ENCODE assay signal across 26 cellular contexts in genomic region chr7:7815395-7815794, GRCh38.
A peak's percentile ranks its signal among the peaks of the same experiment; 100 is the strongest.
DNase-seq lines count a peak whose midpoint lies in the region; ATAC-seq lines count a peak whose summit lies in the region.
"Had no signal": no experiment of that assay in that cellular context is flagged by ENCODE, and none has a peak within 500 bp of the region (broad histone marks: within the 10 kb centered on the region; RNA-seq: fewer than 3 reads in every experiment).

No MANE protein-coding gene starts in this region.

- no peaks in the 10 kb centered on the region for H3K36me3 ChIP-seq in CD8-positive, alpha-beta memory T cell (ENCODE audit: insufficient read depth, low read length)
- no peaks in the 10 kb centered on the region for H3K36me3 ChIP-seq in naive thymus-derived CD4-positive, alpha-beta T cell (ENCODE audit: control insufficient read depth in 2 of 3, insufficient read depth in 3 of 3, low read length in 3 of 3)

- no peaks in the 10 kb centered on the region for H3K9me3 ChIP-seq in CD8-positive, alpha-beta memory T cell (ENCODE audit: low read length)
- H3K9me3 ChIP-seq in naive thymus-derived CD4-positive, alpha-beta T cell (ENCODE audit: control insufficient read depth in 2 of 3, low read length in 3 of 3) = no peaks in the 10 kb centered on the region
- H3K9me3 ChIP-seq: esophagus muscularis mucosa had no signal

- H3K4me1 ChIP-seq in CD8-positive, alpha-beta memory T cell (ENCODE audit: insufficient read depth, low read length) = peaks cover 26% of the 10 kb centered on the region
- peaks cover 14 to 24% of the 10 kb centered on the region in 2 donors for H3K4me1 ChIP-seq in naive thymus-derived CD4-positive, alpha-beta T cell (ENCODE audit: control insufficient read depth in 2 of 2, insufficient read depth in 2 of 2, low read length in 2 of 2)
- H3K4me1 ChIP-seq: esophagus muscularis mucosa had no signal

- peak overlapping the region; percentile 35 for H3K4me3 Mint-ChIP-seq in T-helper 1 cell treated with Interleukin-12 subunit alpha and Interleukin-12 subunit beta and Interleukin-4 antibody, amounts not matched to agents 30 μg/mL and 1 μg/mL, for 36 hours
- H3K4me3 Mint-ChIP-seq in CD8-positive, alpha-beta memory T cell = peak overlapping the region; percentile 21 to 79 (median 74)
- peak overlapping the region in 1 of 3 donors; percentile 54 for H3K4me3 Mint-ChIP-seq in T-cell
- peak overlapping the region in 6 of 10 donors; percentile 38 to 74 (median 54) for H3K4me3 Mint-ChIP-seq in naive thymus-derived CD4-positive, alpha-beta T cell
- H3K4me3 Mint-ChIP-seq: activated naive CD8-positive, alpha-beta T cell treated with anti-CD3 and anti-CD28 coated beads for 36 hours; brain; GM23338 had no signal

- no peaks in the 10 kb centered on the region for H3K27me3 ChIP-seq in CD8-positive, alpha-beta memory T cell (ENCODE audit: insufficient read depth, low read length, poor library complexity, severe bottlenecking)
- no peaks in the 10 kb centered on the region for H3K27me3 ChIP-seq in naive thymus-derived CD4-positive, alpha-beta T cell (ENCODE audit: control insufficient read depth in 2 of 2, insufficient read depth in 2 of 2, low read length in 2 of 2)
- H3K27me3 ChIP-seq: esophagus muscularis mucosa had no signal

- DNase-seq in T-helper 1 cell = no peak
- DNase-seq in CD8-positive, alpha-beta memory T cell = no peak
- DNase-seq in T-cell = no peak
- DNase-seq in naive thymus-derived CD4-positive, alpha-beta T cell = no peak
- no peak for DNase-seq in stimulated activated CD4-positive, alpha-beta T cell treated with anti-CD3 and anti-CD28 coated beads, Interleukin-15, amount 100 ng/mL, for 24 hours
- DNase-seq: activated naive CD8-positive, alpha-beta T cell treated with anti-CD3 and anti-CD28 coated beads for 36 hours; kidney; NCI-H1105; NCI-H2029 treated with DMSO at 0.1 percent for 48 hours; NCI-H226; NCI-H774; occipital lobe; PC-3; SHP77; stimulated activated CD4-positive, alpha-beta T cell treated with anti-CD3 and anti-CD28 coated beads, Interleukin-4, amount 100 ng/mL, for 1 hour; stimulated activated naive CD8-positive, alpha-beta T cell treated with anti-CD3 and anti-CD28 coated beads, Interleukin-15, Interleukin-2, amounts not matched to agents 100 U/mL and 50 U/mL, for 24 hours had no signal

- H3K4me1 Mint-ChIP-seq in T-helper 1 cell treated with Interleukin-12 subunit alpha and Interleukin-12 subunit beta and Interleukin-4 antibody, amounts not matched to agents 30 μg/mL and 1 μg/mL, for 36 hours (ENCODE audit: low read depth) = peaks cover 33% of the 10 kb centered on the region
- peaks cover 44 to 47% (median 46%) of the 10 kb centered on the region in 3 donors for H3K4me1 Mint-ChIP-seq in CD8-positive, alpha-beta memory T cell
- H3K4me1 Mint-ChIP-seq in T-cell = peaks cover 38 to 47% (median 44%) of the 10 kb centered on the region in 3 donors
- peaks cover 24 to 40% (median 34%) of the 10 kb centered on the region in 7 donors for H3K4me1 Mint-ChIP-seq in naive thymus-derived CD4-positive, alpha-beta T cell

- CTCF ChIA-PET in CD8-positive, alpha-beta memory T cell (lab: Charles Lee) = interaction anchor here (1.3 kb wide), 1 partner anchor 375 kb away, joined by 4 read pairs; no protein-coding TSS in a partner anchor
- CTCF ChIA-PET in T-cell (lab: Charles Lee) = no interaction called here
- CTCF ChIA-PET in naive thymus-derived CD4-positive, alpha-beta T cell (lab: Charles Lee) = no interaction called here

- H3K36me3 Mint-ChIP-seq in T-helper 1 cell treated with Interleukin-12 subunit alpha and Interleukin-12 subunit beta and Interleukin-4 antibody, amounts not matched to agents 30 μg/mL and 1 μg/mL, for 36 hours (ENCODE audit: low read depth) = peaks cover 14% of the 10 kb centered on the region
- peaks cover 2 to 7% (median 5%) of the 10 kb centered on the region in 3 donors for H3K36me3 Mint-ChIP-seq in CD8-positive, alpha-beta memory T cell
- peaks cover 36% of the 10 kb centered on the region for H3K36me3 Mint-ChIP-seq in T-cell
- H3K36me3 Mint-ChIP-seq in naive thymus-derived CD4-positive, alpha-beta T cell = peaks cover 8 to 49% (median 38%) of the 10 kb centered on the region in 5 donors

- no peaks in the 10 kb centered on the region for H3K27me3 Mint-ChIP-seq in T-helper 1 cell treated with Interleukin-12 subunit alpha and Interleukin-12 subunit beta and Interleukin-4 antibody, amounts not matched to agents 30 μg/mL and 1 μg/mL, for 36 hours (ENCODE audit: low read depth)
- no peaks in the 10 kb centered on the region for H3K27me3 Mint-ChIP-seq in CD8-positive, alpha-beta memory T cell
- no peaks in the 10 kb centered on the region for H3K27me3 Mint-ChIP-seq in T-cell
- no peaks in the 10 kb centered on the region for H3K27me3 Mint-ChIP-seq in naive thymus-derived CD4-positive, alpha-beta T cell
- H3K27me3 Mint-ChIP-seq: activated naive CD8-positive, alpha-beta T cell treated with anti-CD3 and anti-CD28 coated beads for 36 hours had no signal

- POLR2A ChIA-PET in CD8-positive, alpha-beta memory T cell (lab: Charles Lee) = no interaction called here
- POLR2A ChIA-PET in T-cell (lab: Charles Lee) = no interaction called here
- POLR2A ChIA-PET in naive thymus-derived CD4-positive, alpha-beta T cell (lab: Charles Lee) = no interaction called here

- ATAC-seq in T-cell (replicated peaks in 1 of 4) (no peak), HG02840 (IDR thresholded peaks at IDR 0.05; ENCODE audit: low FRiP score, unreplicated experiment) (no peak), HG03469 (IDR thresholded peaks at IDR 0.05; ENCODE audit: unreplicated experiment) (no peak)
- ATAC-seq in naive thymus-derived CD4-positive, alpha-beta T cell = no peak
- ATAC-seq: GM23338; PC-3; stimulated activated naive CD8-positive, alpha-beta T cell treated with anti-CD3 and anti-CD28 coated beads, Interleukin-15, Interleukin-2, amounts not matched to agents 100 U/mL and 50 U/mL, for 24 hours had no signal

- peak overlapping the region; percentile 10 for H3K4me3 ChIP-seq in CD8-positive, alpha-beta memory T cell (ENCODE audit: low read length)
- H3K4me3 ChIP-seq in naive thymus-derived CD4-positive, alpha-beta T cell (ENCODE audit: low read length) = no peak overlapping the region
- H3K4me3 ChIP-seq: esophagus muscularis mucosa, GM23338, lung, smooth muscle cell had no signal

- no peak overlapping the region for H3K27ac Mint-ChIP-seq in T-helper 1 cell treated with Interleukin-12 subunit alpha and Interleukin-12 subunit beta and Interleukin-4 antibody, amounts not matched to agents 30 μg/mL and 1 μg/mL, for 36 hours
- peak overlapping the region in 7 of 8 donors; percentile 11 to 76 (median 39) for H3K27ac Mint-ChIP-seq in CD8-positive, alpha-beta memory T cell
- peak overlapping the region; percentile 60 to 80 for H3K27ac Mint-ChIP-seq in T-cell
- H3K27ac Mint-ChIP-seq in naive thymus-derived CD4-positive, alpha-beta T cell = peak overlapping the region in 5 of 9 donors; percentile 10 to 56 (median 45)
- H3K27ac Mint-ChIP-seq: activated naive CD8-positive, alpha-beta T cell treated with anti-CD3 and anti-CD28 coated beads for 36 hours; brain; GM23338 had no signal

- H3K27ac ChIP-seq in CD8-positive, alpha-beta memory T cell (ENCODE audit: low read depth, low read length) = no peak overlapping the region
- H3K27ac ChIP-seq in naive thymus-derived CD4-positive, alpha-beta T cell (ENCODE audit: low read depth, low read length) = no peak overlapping the region
- H3K27ac ChIP-seq: 22Rv1, esophagus muscularis mucosa, VCaP had no signal

- intact Hi-C loops in naive thymus-derived CD4-positive, alpha-beta T cell (cut with micrococcal nuclease) = loop anchor here in 1 of 2 donors (5.0 kb wide), 1 partner anchor 53 kb away; no protein-coding TSS in a partner anchor

- peaks cover 14% of the 10 kb centered on the region for H3K9me3 Mint-ChIP-seq in T-helper 1 cell treated with Interleukin-12 subunit alpha and Interleukin-12 subunit beta and Interleukin-4 antibody, amounts not matched to agents 30 μg/mL and 1 μg/mL, for 36 hours
- no peaks in the 10 kb centered on the region for H3K9me3 Mint-ChIP-seq in CD8-positive, alpha-beta memory T cell
- no peaks in the 10 kb centered on the region for H3K9me3 Mint-ChIP-seq in T-cell
- H3K9me3 Mint-ChIP-seq in naive thymus-derived CD4-positive, alpha-beta T cell = peaks cover 0 to 13% (median 0%) of the 10 kb centered on the region in 11 donors
- H3K9me3 Mint-ChIP-seq: GM23338 had no signal
